In the genomic region with DNA sequence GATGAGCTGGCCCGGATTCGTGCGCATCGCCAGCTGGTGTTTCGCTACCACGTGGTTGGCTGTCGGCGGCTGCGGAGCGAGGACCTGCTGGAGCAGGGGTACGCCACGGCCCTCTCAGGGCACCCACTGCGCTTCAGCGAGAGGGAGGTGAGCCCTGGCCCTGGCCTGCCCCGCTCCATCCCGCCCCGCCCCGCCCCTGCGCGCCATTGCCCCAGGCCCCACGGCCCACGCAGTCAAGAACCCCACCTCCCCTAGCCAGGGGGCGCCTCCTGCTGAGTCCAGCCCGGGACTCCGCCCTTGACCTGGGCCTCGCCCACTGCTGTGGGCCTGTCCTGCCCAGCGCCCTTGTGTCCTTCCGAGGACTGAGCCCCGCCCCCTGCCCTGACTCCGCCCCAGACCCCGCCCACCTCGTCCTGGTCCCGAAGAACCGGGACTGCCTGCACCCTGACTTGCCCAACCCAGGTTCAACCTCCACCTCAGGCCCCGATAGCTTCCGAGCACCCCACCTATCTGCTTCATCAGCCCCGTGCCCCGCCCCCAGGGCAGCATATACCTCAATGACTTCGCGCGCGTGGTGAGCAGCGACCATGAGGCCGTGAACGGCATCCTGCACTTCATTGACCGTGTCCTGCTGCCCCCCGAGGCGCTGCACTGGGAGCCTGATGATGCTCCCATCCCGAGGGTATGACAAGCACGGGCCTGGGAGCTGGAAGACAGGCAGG, we compare ENCODE assay signal across 13 cellular contexts. TPM values are rescaled to one million over a fixed set of nuclear protein-coding genes. Genes with fewer than 3 reads are reported as not detected.
DNase-seq lines count a peak whose midpoint lies in the region; ATAC-seq and TF ChIP-seq lines count a peak whose summit lies in the region.
"Had no signal": no experiment of that assay in that cellular context is flagged by ENCODE, and none has a peak within 500 bp of the region (broad histone marks: within the 10 kb centered on the region; RNA-seq: fewer than 3 reads in every experiment).

No MANE protein-coding gene starts in this region.

- H4K8ac ChIP-seq in IMR-90 (ENCODE audit: low read depth in 2 of 2, low read length in 2 of 2): no peak overlapping the region
- H4K8ac ChIP-seq in neuronal stem cell (ENCODE audit: low read depth, low read length): peak overlapping the region; percentile 92

- ATAC-seq in IMR-90 (ENCODE audit: low read depth) (peak; percentile 58), Right ventricle myocardium superior (ENCODE audit: poor library complexity) (peak; percentile 48), HG03378 (IDR thresholded peaks at IDR 0.05; ENCODE audit: unreplicated experiment) (no peak)
- ATAC-seq: activated T-helper 17 cell treated with anti-CD3 and anti-CD28 coated beads, Interleukin-2, amount 50 U/mL, for 72 hours had no signal

- H2BK15ac ChIP-seq in IMR-90 (ENCODE audit: low read depth, low read length) (no peak overlapping the region), neuronal stem cell (ENCODE audit: low read length) (peak overlapping the region; percentile 54)

- WGBS in IMR-90 (ENCODE audit: extremely low coverage in 2 of 2, insufficient read length in 1 of 2), 2 experiments: 18% methylated on average over 17 of the region's 50 CpGs; no CpG with 5 or more reads in 1 of the 2 experiments
- no CpG with 5 or more reads among the region's 50 CpGs for WGBS in neuronal stem cell (ENCODE audit: extremely low coverage in 2 of 2, insufficient read length in 2 of 2, insufficient replicate concordance in 1 of 2), 2 donors

- no peak overlapping the region for H3K9ac ChIP-seq in IMR-90 (ENCODE audit: low read depth, low read length)
- H3K9ac ChIP-seq in neuronal stem cell (ENCODE audit: low read depth, low read length, poor library complexity): peak overlapping the region; percentile 46

- no peak overlapping the region for H4K5ac ChIP-seq in IMR-90 (ENCODE audit: low read depth, low read length)

- CTCF ChIA-PET in AG04449 (lab: Yijun Ruan, JAX) (interaction anchor here (0.8 kb wide), 1 partner anchor 11 kb away, joined by 3 read pairs; no protein-coding TSS in a partner anchor), IMR-90 (lab: Yijun Ruan, JAX) (no interaction called here)

- H3K9me3 ChIP-seq in IMR-90 (ENCODE audit: control insufficient read depth, insufficient read depth, low read length) (no peaks in the 10 kb centered on the region), neuronal stem cell (replicated peaks in 1 of 2; ENCODE audit: control insufficient read depth in 2 of 2, insufficient read depth in 1 of 2, low read depth in 1 of 2, low read length in 2 of 2) (no peaks in the 10 kb centered on the region)

- H3K14ac ChIP-seq in IMR-90 (replicated peaks; ENCODE audit: low read depth, low read length) (no peak overlapping the region), neuronal stem cell (ENCODE audit: low read length) (peak overlapping the region; percentile 90)

- DNase-seq in AG04449 (ENCODE audit: low read depth, low spot score) (no peak), IMR-90 (no peak), Right ventricle myocardium superior (no peak), neuronal stem cell (ENCODE audit: low spot score) (no peak), NCI-H524 treated with DMSO at 0.1 percent for 48 hours (lab: John Stamatoyannopoulos, UW) (no peak), activated T-cell treated with anti-CD3 and anti-CD28 coated beads for 4 hours (no peak)
- DNase-seq in central memory CD4-positive, alpha-beta T cell: no peak
- DNase-seq: activated CD4-positive, CD25-positive, alpha-beta regulatory T cell; AML-193; stimulated activated CD4-positive, alpha-beta T cell treated with anti-CD3 and anti-CD28 coated beads, Interleukin-12 subunit alpha, Interleukin-12 subunit beta, amount 100 ng/mL, for 4 hours had no signal

- H3K36me3 ChIP-seq in IMR-90 (ENCODE audit: control insufficient read depth, insufficient read depth, low read length) (peaks cover 9% of the 10 kb centered on the region), neuronal stem cell (replicated peaks in 1 of 2; ENCODE audit: control insufficient read depth in 2 of 2, insufficient read depth in 2 of 2, low read length in 2 of 2) (peaks cover 4 to 7% of the 10 kb centered on the region in 2 donors)
- H3K36me3 ChIP-seq: cardiac muscle cell had no signal

- H4K91ac ChIP-seq in IMR-90 (ENCODE audit: insufficient read depth, low read depth, low read length): no peak overlapping the region
- H4K91ac ChIP-seq in neuronal stem cell (ENCODE audit: low read depth, low read length, poor library complexity): no peak overlapping the region

- no peak overlapping the region for H2BK120ac ChIP-seq in IMR-90 (ENCODE audit: low read depth, low read length)
- H2BK120ac ChIP-seq in neuronal stem cell (ENCODE audit: low read depth, low read length): no peak overlapping the region

- H3K23ac ChIP-seq in IMR-90 (ENCODE audit: low read depth, low read length) (no peak overlapping the region), neuronal stem cell (ENCODE audit: low read depth, low read length, poor library complexity) (peak overlapping the region; percentile 95)

- H3K56ac ChIP-seq in IMR-90 (ENCODE audit: extremely low read depth, insufficient read depth, low read length): no peak overlapping the region

- H3K18ac ChIP-seq in IMR-90 (ENCODE audit: low read depth, low read length): no peak overlapping the region
- peak overlapping the region; percentile 88 for H3K18ac ChIP-seq in neuronal stem cell (ENCODE audit: low read length)

- H2BK5ac ChIP-seq in IMR-90 (ENCODE audit: low read depth, low read length, poor library complexity, severe bottlenecking): no peak overlapping the region
- no peak overlapping the region for H2BK5ac ChIP-seq in neuronal stem cell (ENCODE audit: low read length)

- TF ChIP-seq RAD21 in IMR-90 (IDR thresholded peaks at IDR 0.05; ENCODE audit: low read length): no peak

- peaks cover 1% of the 10 kb centered on the region; the same call in 1 of the 2 replicates for H3K4me1 ChIP-seq in IMR-90 (ENCODE audit: control insufficient read depth, insufficient read depth, low read length)
- peaks cover 0 to 6% of the 10 kb centered on the region in 2 donors for H3K4me1 ChIP-seq in neuronal stem cell (ENCODE audit: control insufficient read depth in 2 of 2, insufficient read depth in 1 of 2, low read depth in 1 of 2, low read length in 2 of 2)

- POLR2A ChIA-PET in AG04449 (lab: Yijun Ruan, JAX) (no interaction called here), IMR-90 (lab: Charles Lee; ENCODE audit: unreplicated experiment) (no interaction called here)

- in situ Hi-C loops in IMR-90 (cut with MboI; ENCODE audit: low sequenced_read_pairs): no loop called here

- no peak overlapping the region for H2AK5ac ChIP-seq in IMR-90 (ENCODE audit: low read depth, low read length)
- peak overlapping the region; percentile 25 for H2AK5ac ChIP-seq in neuronal stem cell (ENCODE audit: low read depth, low read length)

- dilution Hi-C loops in IMR-90 (cut with HindIII; ENCODE audit: low sequenced_read_pairs, unreplicated experiment): no loop called here

- peaks cover 6% of the 10 kb centered on the region; the same call in 1 of the 2 replicates for H3K9me1 ChIP-seq in IMR-90 (ENCODE audit: insufficient read depth, low read length)

- H2AK9ac ChIP-seq in IMR-90 (replicated peaks; ENCODE audit: low read depth, low read length, poor library complexity): no peak overlapping the region

- H3K27ac ChIP-seq in IMR-90 (ENCODE audit: insufficient read depth, low read length) (no peak overlapping the region), neuronal stem cell (replicated peaks; ENCODE audit: low read length) (no peak overlapping the region)
- H3K27ac ChIP-seq: cardiac muscle cell had no signal

- peak overlapping the region; percentile 43 for H3K4me3 ChIP-seq in AG04449 (ENCODE audit: low read depth, low read length)
- peak overlapping the region; percentile 17; the same call in 1 of the 2 replicates for H3K4me3 ChIP-seq in IMR-90 (ENCODE audit: insufficient read depth, low read depth, low read length)
- peak overlapping the region in 1 of 2 donors; percentile 73 for H3K4me3 ChIP-seq in neuronal stem cell (ENCODE audit: low read length in 2 of 2)
- H3K4me3 ChIP-seq: cardiac muscle cell had no signal

- H2AFZ ChIP-seq in IMR-90 (replicated peaks; ENCODE audit: low read length, poor library complexity) (peak overlapping the region; percentile 83), neuronal stem cell (ENCODE audit: low read length) (no peak overlapping the region)

- TF ChIP-seq POLR2A in IMR-90 (IDR thresholded peaks at IDR 0.05; ENCODE audit: low read depth, low read length): no peak

- no peak overlapping the region for H3K4ac ChIP-seq in IMR-90 (ENCODE audit: low read depth, low read length)
- peak overlapping the region; percentile 6 for H3K4ac ChIP-seq in neuronal stem cell (ENCODE audit: low read length)

- H2BK20ac ChIP-seq in IMR-90 (ENCODE audit: low read depth, low read length): no peak overlapping the region

- no peaks in the 10 kb centered on the region for H4K20me1 ChIP-seq in IMR-90 (ENCODE audit: insufficient read depth, low read length)

- no peak overlapping the region for H3K4me2 ChIP-seq in IMR-90 (ENCODE audit: low read depth, low read length)
- H3K4me2 ChIP-seq in neuronal stem cell (ENCODE audit: insufficient read depth, low read length, poor library complexity, severe bottlenecking): peak overlapping the region; percentile 34

- H2BK12ac ChIP-seq in neuronal stem cell (ENCODE audit: low read length): peak overlapping the region; percentile 73

- TF ChIP-seq CTCF in AG04449 (IDR thresholded peaks at IDR 0.05; ENCODE audit: insufficient read depth, low read length, missing control alignments) (no peak), IMR-90 (conservative IDR thresholded peaks at IDR 0.05; ENCODE audit: low read depth, low read length) (no peak)

- H3K79me1 ChIP-seq in IMR-90 (ENCODE audit: low read depth in 1 of 2, low read length in 2 of 2) (no peaks in the 10 kb centered on the region), neuronal stem cell (ENCODE audit: low read depth, low read length) (peaks cover 2% of the 10 kb centered on the region)

- peaks cover 17% of the 10 kb centered on the region for H3K27me3 ChIP-seq in IMR-90 (ENCODE audit: control insufficient read depth, insufficient read depth, low read length)
- H3K27me3 ChIP-seq in neuronal stem cell (ENCODE audit: control insufficient read depth in 3 of 3, insufficient read depth in 3 of 3, low read depth in 1 of 3, low read length in 3 of 3): peaks cover 2 to 30% (median 9%) of the 10 kb centered on the region in 3 experiments
- H3K27me3 ChIP-seq: cardiac muscle cell had no signal

- intact Hi-C loops in IMR-90 (cut with micrococcal nuclease) (no loop called here), Right ventricle myocardium superior (cut with DNase I) (no loop called here)

- no TSS peak for BruUV-seq in IMR-90 (replicated peaks; lab: Mats Ljungman, UMichigan)

RNA-seq across cellular contexts. Expression of a gene that starts 14.8 kb away (rescaled TPM):
- total RNA-seq in IMR-90 (2012; rRNA removed) (161 and 173 TPM in 2 replicates), Right ventricle myocardium superior (84.1 TPM)
- 200 and 228 TPM in 2 replicates for polyA plus RNA-seq in IMR-90 (2012; rRNA removed)
- polyA plus RNA-seq in IMR-90 (2012; cell fraction: cytosol; rRNA removed): 168 and 316 TPM in 2 replicates
- polyA plus RNA-seq in IMR-90 (2012; cell fraction: nucleus; rRNA removed; ENCODE audit: low replicate concordance): 247 and 500 TPM in 2 replicates
- polyA plus RNA-seq in neuronal stem cell (2013, experiment 1 of 2): 246 TPM
- polyA plus RNA-seq in neuronal stem cell (2013, experiment 2 of 2): 233 TPM

RNA-seq across cellular contexts. Expression of a gene that starts 17.5 kb away (rescaled TPM):
- total RNA-seq in IMR-90 (2012; rRNA removed) (1.1 and 1.4 TPM in 2 replicates), Right ventricle myocardium superior (71.2 TPM)
- 14.4 and 16.9 TPM in 2 replicates for polyA plus RNA-seq in IMR-90 (2012; rRNA removed)
- 1.5 and 2.6 TPM in 2 replicates for polyA plus RNA-seq in IMR-90 (2012; cell fraction: cytosol; rRNA removed)
- 0.62 and 26.4 TPM in 2 replicates for polyA plus RNA-seq in IMR-90 (2012; cell fraction: nucleus; rRNA removed; ENCODE audit: low replicate concordance)
- polyA plus RNA-seq in neuronal stem cell (2013, experiment 1 of 2): 41.8 TPM
- 44.8 TPM for polyA plus RNA-seq in neuronal stem cell (2013, experiment 2 of 2)

RNA-seq across cellular contexts. Expression of a gene that starts 23.7 kb away (rescaled TPM):
- total RNA-seq in IMR-90 (2012; rRNA removed) (not detected in 2 replicates), Right ventricle myocardium superior (74.7 TPM)
- 0.04 TPM in 1 of 2 replicates, not detected in the other for polyA plus RNA-seq in IMR-90 (2012; rRNA removed)
- polyA plus RNA-seq in IMR-90 (2012; cell fraction: cytosol; rRNA removed): 0.04 TPM in 1 of 2 replicates, not detected in the other
- polyA plus RNA-seq in IMR-90 (2012; cell fraction: nucleus; rRNA removed; ENCODE audit: low replicate concordance): 0.24 and 0.60 TPM in 2 replicates
- polyA plus RNA-seq in neuronal stem cell (2013, experiment 1 of 2): 0.10 TPM
- polyA plus RNA-seq in neuronal stem cell (2013, experiment 2 of 2): 0.03 TPM
- polyA plus RNA-seq: cardiac muscle cell had no signal

Comparison
In these comparisons a context has a peak if more than half of its experiments do, and no peak if none do; other contexts are left out.
1. RNA of a gene that starts 17.5 kb away (total RNA-seq): 71.2 TPM in Right ventricle myocardium superior (single experiment); 1.1 to 1.4 TPM in IMR-90; every median in the first group is over 10 times any median in the second.
2. RNA of a gene that starts 23.7 kb away (total RNA-seq): 74.7 TPM in Right ventricle myocardium superior (single experiment); not detected in IMR-90; every median in the first group is over 10 times any median in the second.